21 cellular contexts compared by ENCODE assay signal in genomic region chr11:83459802-83460201, GRCh38.
DNase-seq lines count a peak whose midpoint lies in the region; ATAC-seq, FAIRE-seq and TF ChIP-seq lines count a peak whose summit lies in the region.
"Had no signal": no experiment of that assay in that cellular context is flagged by ENCODE, and none has a peak within 500 bp of the region (broad histone marks: within the 10 kb centered on the region; RNA-seq: fewer than 3 reads in every experiment).

No MANE protein-coding gene starts in this region.

- DNase-seq in NCI-H510A treated with DMSO at 0.1 percent for 48 hours (lab: John Stamatoyannopoulos, UW) (peak; percentile 21), NCI-H510A (lab: John Stamatoyannopoulos, UW) (no peak), HT1080 (ENCODE audit: low read depth) (peak; percentile 54), endothelial cell of umbilical vein (ENCODE audit: low read depth, low spot score) (peak; percentile 3), kidney tubule cell (ENCODE audit: low spot score) (peak; percentile 47), islet precursor cell (no peak), heart left ventricle (no peak)
- DNase-seq: Caco-2; CD4-positive, alpha-beta T cell; H7; NCI-H1105 treated with DMSO at 0.1 percent for 48 hours; NCI-H187 treated with DMSO at 0.1 percent for 48 hours; NCI-H748 treated with DMSO at 0.1 percent for 48 hours; RPMI8226; SHP77 treated with DMSO at 0.1 percent for 48 hours; SK-N-SH; T-helper 1 cell had no signal

- CTCF ChIA-PET in endothelial cell of umbilical vein (lab: Charles Lee): interaction anchor here (1.1 kb wide), 1 partner anchor 165 kb away, joined by 3 read pairs; no protein-coding TSS in a partner anchor

- intact Hi-C loops in endothelial cell of umbilical vein (cut with micrococcal nuclease) (no loop called here), heart left ventricle (cut with DNase I) (no loop called here)

- no peaks in the 10 kb centered on the region for H3K79me2 ChIP-seq in endothelial cell of umbilical vein (ENCODE audit: control insufficient read depth, insufficient read depth, low read length)

- no peaks in the 10 kb centered on the region for H3K36me3 ChIP-seq in endothelial cell of umbilical vein (ENCODE audit: control insufficient read depth in 2 of 2, extremely low read depth in 1 of 2, insufficient read depth in 2 of 2, low read length in 2 of 2)
- H3K36me3 ChIP-seq in heart left ventricle: no peaks in the 10 kb centered on the region

- WGBS in heart left ventricle, 4 donors: 74 to 85% (median 76%) methylated on average over 1 of the region's 1 CpG

- no peaks in the 10 kb centered on the region for H3K9me3 ChIP-seq in endothelial cell of umbilical vein (replicated peaks; ENCODE audit: control insufficient read depth, insufficient read depth, low read length)
- H3K9me3 ChIP-seq in heart left ventricle: no peaks in the 10 kb centered on the region
- H3K9me3 ChIP-seq: Caco-2, SK-N-SH had no signal

- H3K4me2 ChIP-seq in endothelial cell of umbilical vein (ENCODE audit: insufficient read depth, low read length): no peak overlapping the region
- H3K4me2 ChIP-seq: SK-N-SH had no signal

- POLR2A ChIA-PET in endothelial cell of umbilical vein (lab: Charles Lee): no interaction called here

- no peaks in the 10 kb centered on the region for H4K20me1 ChIP-seq in endothelial cell of umbilical vein (replicated peaks; ENCODE audit: control insufficient read depth, extremely low read depth, insufficient read depth, low read length)

- no peaks in the 10 kb centered on the region for H3K9me1 ChIP-seq in endothelial cell of umbilical vein (replicated peaks; ENCODE audit: control insufficient read depth, extremely low read depth, insufficient read depth, low read length)

- H3K27ac ChIP-seq in endothelial cell of umbilical vein (ENCODE audit: insufficient read depth, low read depth, low read length) (no peak overlapping the region), heart left ventricle (no peak overlapping the region)

- FAIRE-seq in endothelial cell of umbilical vein (lab: Jason Lieb, UNC): no peak
- FAIRE-seq: GM12892, GM18507, K562 had no signal

- dilution Hi-C loops in endothelial cell of umbilical vein (cut with MboI; ENCODE audit: extremely low pct_ligation_motif_present, low sequenced_read_pairs): no loop called here

- no peak for TF ChIP-seq POLR2A in endothelial cell of umbilical vein (IDR thresholded peaks at IDR 0.05; ENCODE audit: low read depth, low read length)
- TF ChIP-seq POLR2A in heart left ventricle (IDR thresholded peaks at IDR 0.05): no peak

- BruUV-seq in endothelial cell of umbilical vein (replicated peaks; lab: Mats Ljungman, UMichigan): no TSS peak

- TF ChIP-seq CTCF in endothelial cell of umbilical vein (IDR thresholded peaks at IDR 0.05; ENCODE audit: extremely low read depth in 1 of 2, insufficient read depth in 1 of 2, low read depth in 1 of 2, low read length in 2 of 2): no peak
- TF ChIP-seq CTCF in heart left ventricle (IDR thresholded peaks at IDR 0.05): no peak

- H3K4me1 ChIP-seq in endothelial cell of umbilical vein (ENCODE audit: control insufficient read depth, extremely low read depth, insufficient read depth, low read length): no peaks in the 10 kb centered on the region
- no peaks in the 10 kb centered on the region for H3K4me1 ChIP-seq in heart left ventricle
- H3K4me1 ChIP-seq: Caco-2 had no signal

- ATAC-seq in GM19463 (IDR thresholded peaks at IDR 0.05; ENCODE audit: unreplicated experiment): no peak
- ATAC-seq in heart left ventricle: no peak
- ATAC-seq: K562 had no signal

- no peak overlapping the region for H3K4me3 ChIP-seq in endothelial cell of umbilical vein (replicated peaks in 1 of 3; ENCODE audit: insufficient read depth in 1 of 3, low read depth in 1 of 3, low read length in 3 of 3)
- H3K4me3 ChIP-seq in heart left ventricle: no peak overlapping the region
- H3K4me3 ChIP-seq: K562 had no signal

- H2AFZ ChIP-seq in endothelial cell of umbilical vein (ENCODE audit: low read depth, low read length): no peak overlapping the region

- H3K27me3 ChIP-seq in endothelial cell of umbilical vein (ENCODE audit: control insufficient read depth in 2 of 2, insufficient read depth in 2 of 2, low read length in 2 of 2) (no peaks in the 10 kb centered on the region), heart left ventricle (no peaks in the 10 kb centered on the region)

- H3K9ac ChIP-seq in endothelial cell of umbilical vein (replicated peaks; ENCODE audit: extremely low read depth, insufficient read depth, low read length): no peak overlapping the region
- H3K9ac ChIP-seq: SK-N-SH had no signal

TF ChIP-seq in endothelial cell of umbilical vein, 7 proteins besides CTCF, POLR2A, EP300 and RAD21:
- TF ChIP-seq EZH2 (IDR thresholded peaks at IDR 0.05; ENCODE audit: borderline replicate concordance, low read depth, low read length, severe bottlenecking) (no peak), FOS (IDR thresholded peaks at IDR 0.05; ENCODE audit: borderline replicate concordance, insufficient read depth, low read length) (peak; percentile 48), JUN (IDR thresholded peaks at IDR 0.05; ENCODE audit: borderline replicate concordance, insufficient read depth, insufficient read length, low read depth) (peak; percentile 41), MYC (IDR thresholded peaks at IDR 0.05; ENCODE audit: low read depth, low read length) (no peak)

Comparison
In these comparisons a context has a peak if more than half of its experiments do, and no peak if none do; other contexts are left out.
1. DNase-seq: peak in NCI-H510A treated with DMSO at 0.1 percent for 48 hours (single experiment), HT1080 (single experiment), endothelial cell of umbilical vein (single experiment) and kidney tubule cell (single experiment); none in NCI-H510A (single experiment), islet precursor cell (single experiment) and heart left ventricle (0 of 5).